In genomic region chr1:58107943-58108342, GRCh38 we compare ENCODE assay signal across 23 cellular contexts.
DNase-seq lines count a peak whose midpoint lies in the region; ATAC-seq and TF ChIP-seq lines count a peak whose summit lies in the region.
"Had no signal": no experiment of that assay in that cellular context is flagged by ENCODE, and none has a peak within 500 bp of the region (broad histone marks: within the 10 kb centered on the region; RNA-seq: fewer than 3 reads in every experiment).

No MANE protein-coding gene starts in this region.

- CTCF ChIA-PET in GM10248 (lab: Yijun Ruan, JAX): interaction anchor here (1.1 to 1.6 kb wide), 2 partner anchors 12 to 15 kb away, joined by 3 to 6 read pairs; no protein-coding TSS in a partner anchor

- TF ChIP-seq CTCF in GM10248 (IDR thresholded peaks at IDR 0.05; ENCODE audit: control extremely low read depth, extremely low read depth, low read depth, missing control alignments) (no peak), foreskin fibroblast (IDR thresholded peaks at IDR 0.05; ENCODE audit: low read depth, low read length) (no peak)

- POLR2A ChIA-PET in GM10248 (lab: Yijun Ruan, JAX): no interaction called here

- H3K4me3 ChIP-seq in foreskin fibroblast (ENCODE audit: low read depth in 1 of 2, low read length in 2 of 2): no peak overlapping the region
- H3K4me3 ChIP-seq: HAP-1 had no signal

- ATAC-seq in GM19043 (IDR thresholded peaks at IDR 0.05; ENCODE audit: low read depth, unreplicated experiment) (peak; percentile 41), GM21717 (IDR thresholded peaks at IDR 0.05; ENCODE audit: unreplicated experiment) (peak; percentile 56), HG03025 (IDR thresholded peaks at IDR 0.05; ENCODE audit: low FRiP score, unreplicated experiment) (peak; percentile 53), HG03439 (IDR thresholded peaks at IDR 0.05; ENCODE audit: unreplicated experiment) (no peak)
- ATAC-seq: HepG2, SK-N-SH treated with all-trans-retinoic acid at 6 μM for 48 hours, T-cell had no signal

- DNase-seq in GM10248 (ENCODE audit: extremely low spot score) (peak; percentile 20), NCI-H1105 (lab: John Stamatoyannopoulos, UW) (no peak), foreskin fibroblast (no peak), NCI-H1092 treated with DMSO at 0.1 percent for 48 hours (lab: John Stamatoyannopoulos, UW) (no peak)
- DNase-seq: CD4-positive, CD25-positive, alpha-beta regulatory T cell; GF-D8; KBM-7; NCI-H1417; NCI-H187; NCI-H2107; NCI-H510A treated with DMSO at 0.1 percent for 48 hours; NCI-H774; RPMI8226; SHP77 treated with DMSO at 0.1 percent for 48 hours; T-cell; T1000 had no signal
